ENCODE assay signal across 14 cellular contexts in the genomic region with DNA sequence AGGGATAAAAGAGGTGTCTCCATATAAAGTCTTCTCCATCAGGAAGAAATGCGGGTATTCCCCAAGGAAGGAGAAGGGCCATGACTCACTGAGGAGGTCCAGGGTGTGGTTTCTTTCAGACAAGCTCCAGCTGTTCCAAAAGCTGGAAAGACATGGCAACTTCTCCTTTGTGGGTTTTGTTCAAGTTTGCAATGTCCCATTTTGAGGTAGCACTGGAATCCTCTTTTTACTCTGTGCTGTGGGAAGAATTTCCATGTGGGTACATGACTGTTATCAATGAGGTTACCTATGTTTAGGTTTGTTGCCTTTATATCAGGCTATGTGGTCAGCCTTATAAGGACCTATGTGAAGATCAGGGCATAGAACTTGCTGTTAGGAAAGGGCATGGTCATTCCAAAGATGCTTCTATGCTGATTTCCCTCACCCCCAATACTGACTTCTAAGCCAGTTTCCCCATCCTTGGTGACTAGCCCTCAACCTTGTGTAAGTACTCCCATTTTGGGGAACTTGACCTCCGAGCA.
DNase-seq lines count a peak whose midpoint lies in the region; ATAC-seq and TF ChIP-seq lines count a peak whose summit lies in the region.
"Had no signal": no experiment of that assay in that cellular context is flagged by ENCODE, and none has a peak within 500 bp of the region (broad histone marks: within the 10 kb centered on the region; RNA-seq: fewer than 3 reads in every experiment).

No MANE protein-coding gene starts in this region.

- ATAC-seq in RWPE2 (ENCODE audit: low read depth): peak; percentile 48; the same call in 2 of the 3 replicates
- no peak for ATAC-seq in HG02981 (IDR thresholded peaks at IDR 0.05; ENCODE audit: unreplicated experiment)
- ATAC-seq in HG02884 (IDR thresholded peaks at IDR 0.05; ENCODE audit: unreplicated experiment): no peak
- ATAC-seq in naive thymus-derived CD4-positive, alpha-beta T cell: no peak
- ATAC-seq: activated naive CD8-positive, alpha-beta T cell treated with anti-CD3 and anti-CD28 coated beads, Interleukin-2, amount 50 U/mL, for 24 hours had no signal

- intact Hi-C loops in naive thymus-derived CD4-positive, alpha-beta T cell (cut with micrococcal nuclease): no loop called here

- peaks cover 0 to 1% (median 0%) of the 10 kb centered on the region in 7 donors for H3K4me1 Mint-ChIP-seq in naive thymus-derived CD4-positive, alpha-beta T cell
- H3K4me1 Mint-ChIP-seq: activated naive CD8-positive, alpha-beta T cell treated with anti-CD3 and anti-CD28 coated beads, Interleukin-2, amount 50 U/mL, for 24 hours; immature natural killer cell had no signal

- no peaks in the 10 kb centered on the region for H3K27me3 ChIP-seq in RWPE2 (ENCODE audit: insufficient read depth, poor library complexity, severe bottlenecking)
- H3K27me3 ChIP-seq in naive thymus-derived CD4-positive, alpha-beta T cell (ENCODE audit: control insufficient read depth in 2 of 2, insufficient read depth in 2 of 2, low read length in 2 of 2): no peaks in the 10 kb centered on the region

- H3K27me3 Mint-ChIP-seq in naive thymus-derived CD4-positive, alpha-beta T cell: no peaks in the 10 kb centered on the region
- H3K27me3 Mint-ChIP-seq: activated naive CD8-positive, alpha-beta T cell treated with anti-CD3 and anti-CD28 coated beads, Interleukin-2, amount 50 U/mL, for 24 hours had no signal

- H3K4me3 Mint-ChIP-seq in naive thymus-derived CD4-positive, alpha-beta T cell: no peak overlapping the region
- H3K4me3 Mint-ChIP-seq: activated naive CD8-positive, alpha-beta T cell treated with anti-CD3 and anti-CD28 coated beads, Interleukin-2, amount 50 U/mL, for 24 hours; immature natural killer cell; nephron had no signal

- peak overlapping the region; percentile 97 for H3K27ac ChIP-seq in RWPE2 (ENCODE audit: poor library complexity, severe bottlenecking)
- H3K27ac ChIP-seq in naive thymus-derived CD4-positive, alpha-beta T cell (ENCODE audit: low read depth, low read length): no peak overlapping the region

- no peak overlapping the region for H3K27ac Mint-ChIP-seq in naive thymus-derived CD4-positive, alpha-beta T cell
- H3K27ac Mint-ChIP-seq: activated naive CD8-positive, alpha-beta T cell treated with anti-CD3 and anti-CD28 coated beads, Interleukin-2, amount 50 U/mL, for 24 hours; immature natural killer cell had no signal

- DNase-seq in ELR (ENCODE audit: low read depth) (peak; percentile 81), RWPE2 (ENCODE audit: low spot score) (peak; percentile 83), fibroblast of peridontal ligament (ENCODE audit: extremely low read depth) (peak; percentile 93), renal cortical epithelial cell (ENCODE audit: low read depth) (peak; percentile 81), HuH-7 (ENCODE audit: low spot score) (no peak)
- no peak for DNase-seq in naive thymus-derived CD4-positive, alpha-beta T cell
- DNase-seq: activated naive CD8-positive, alpha-beta T cell treated with anti-CD3 and anti-CD28 coated beads, Interleukin-2, amount 50 U/mL, for 24 hours; DMS79; immature natural killer cell; NCI-H2081; OCI-M1 had no signal

- H3K36me3 Mint-ChIP-seq in naive thymus-derived CD4-positive, alpha-beta T cell: peaks cover 0 to 3% (median 0%) of the 10 kb centered on the region in 5 donors

- H3K36me3 ChIP-seq in RWPE2 (ENCODE audit: low read depth): no peaks in the 10 kb centered on the region
- H3K36me3 ChIP-seq in naive thymus-derived CD4-positive, alpha-beta T cell (ENCODE audit: control insufficient read depth in 2 of 3, insufficient read depth in 3 of 3, low read length in 3 of 3): no peaks in the 10 kb centered on the region

- H3K9me3 Mint-ChIP-seq in naive thymus-derived CD4-positive, alpha-beta T cell: peaks cover 0 to 13% (median 3%) of the 10 kb centered on the region in 11 donors

- no peak for TF ChIP-seq CTCF in RWPE2 (IDR thresholded peaks at IDR 0.05; ENCODE audit: poor library complexity, severe bottlenecking)

- no peak overlapping the region for H3K4me3 ChIP-seq in RWPE2 (ENCODE audit: severe bottlenecking)
- H3K4me3 ChIP-seq in naive thymus-derived CD4-positive, alpha-beta T cell (ENCODE audit: low read length): no peak overlapping the region

- POLR2A ChIA-PET in naive thymus-derived CD4-positive, alpha-beta T cell (lab: Charles Lee): no interaction called here

- H3K9me3 ChIP-seq in RWPE2 (ENCODE audit: severe bottlenecking): no peaks in the 10 kb centered on the region
- no peaks in the 10 kb centered on the region for H3K9me3 ChIP-seq in naive thymus-derived CD4-positive, alpha-beta T cell (ENCODE audit: control insufficient read depth in 2 of 3, low read length in 3 of 3)

- peaks cover 50% of the 10 kb centered on the region for H3K4me1 ChIP-seq in RWPE2 (ENCODE audit: insufficient read depth, poor library complexity, severe bottlenecking)
- no peaks in the 10 kb centered on the region for H3K4me1 ChIP-seq in naive thymus-derived CD4-positive, alpha-beta T cell (ENCODE audit: control insufficient read depth in 2 of 2, insufficient read depth in 2 of 2, low read length in 2 of 2)

- CTCF ChIA-PET in naive thymus-derived CD4-positive, alpha-beta T cell (lab: Charles Lee): no interaction called here

Comparison
In these comparisons a context has a peak if more than half of its experiments do, and no peak if none do; other contexts are left out.
1. DNase-seq: peak in ELR (single experiment), RWPE2 (single experiment), fibroblast of peridontal ligament (single experiment) and renal cortical epithelial cell (single experiment); none in HuH-7 (single experiment) and naive thymus-derived CD4-positive, alpha-beta T cell (0 of 9).